Comparison of ENCODE assay signal across 11 cellular contexts in the genomic region with DNA sequence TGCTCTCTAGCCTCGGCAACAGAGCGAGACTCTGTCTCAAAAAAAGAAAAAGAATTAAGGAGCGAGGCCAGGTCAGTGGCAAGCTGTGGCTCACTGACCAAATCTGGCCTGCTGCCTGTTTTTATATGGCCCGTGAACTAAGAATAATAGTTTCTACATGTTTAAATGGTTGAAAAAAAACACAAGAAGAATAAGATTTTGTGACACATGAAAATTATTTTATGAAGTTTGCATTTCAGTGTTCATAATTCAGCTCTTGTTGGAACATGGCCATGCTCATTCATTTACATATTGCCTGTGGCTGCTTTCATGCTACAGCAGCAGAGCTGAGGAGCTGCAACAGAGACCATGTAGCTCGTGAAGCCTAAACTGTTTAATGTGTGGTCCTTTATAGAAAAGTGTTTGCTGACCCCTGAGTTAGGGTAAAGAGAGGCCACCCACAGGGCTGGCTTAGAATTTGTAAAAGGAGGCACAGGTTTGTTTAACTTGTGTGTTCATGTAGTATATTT. TPM values are rescaled to one million over a fixed set of nuclear protein-coding genes. Genes with fewer than 3 reads are reported as not detected.
DNase-seq lines count a peak whose midpoint lies in the region; ATAC-seq and TF ChIP-seq lines count a peak whose summit lies in the region.
"Had no signal": no experiment of that assay in that cellular context is flagged by ENCODE, and none has a peak within 500 bp of the region (broad histone marks: within the 10 kb centered on the region; RNA-seq: fewer than 3 reads in every experiment).

No MANE protein-coding gene starts in this region.

- H3K4me2 ChIP-seq in PC-3 (ENCODE audit: low read length) (no peak overlapping the region), hepatocyte (peak overlapping the region; percentile 22)

- no peak for ATAC-seq in PC-3

- CTCF ChIA-PET in PC-3 (lab: Charles Lee): no interaction called here

- peaks cover 63% of the 10 kb centered on the region for H3K4me1 Mint-ChIP-seq in activated naive CD4-positive, alpha-beta T cell treated with anti-CD3 and anti-CD28 coated beads, Interleukin-2, amount 50 U/mL, for 24 hours
- peaks cover 32% of the 10 kb centered on the region for H3K4me1 Mint-ChIP-seq in type B pancreatic cell (ENCODE audit: unreplicated experiment)

- no peak overlapping the region for H2AFZ ChIP-seq in PC-3 (ENCODE audit: low read length)
- H2AFZ ChIP-seq in hepatocyte: no peak overlapping the region

- TF ChIP-seq CTCF in PC-3 (conservative IDR thresholded peaks at IDR 0.05; ENCODE audit: low read depth, low read length) (no peak), hepatocyte (IDR thresholded peaks at IDR 0.05; ENCODE audit: poor library complexity) (no peak), type B pancreatic cell (conservative IDR thresholded peaks at IDR 0.05) (no peak)

- peaks cover 9% of the 10 kb centered on the region for H3F3A ChIP-seq in PC-3 (ENCODE audit: low read length, unreplicated experiment)

- H3K9me2 ChIP-seq in PC-3 (replicated peaks; ENCODE audit: low read length) (no peaks in the 10 kb centered on the region), hepatocyte (replicated peaks; ENCODE audit: insufficient read depth) (no peaks in the 10 kb centered on the region)

- peaks cover 25% of the 10 kb centered on the region for H3K36me3 Mint-ChIP-seq in activated naive CD4-positive, alpha-beta T cell treated with anti-CD3 and anti-CD28 coated beads, Interleukin-2, amount 50 U/mL, for 24 hours
- peaks cover 7% of the 10 kb centered on the region for H3K36me3 Mint-ChIP-seq in type B pancreatic cell

- H3K9ac ChIP-seq in PC-3 (ENCODE audit: low read length): no peak overlapping the region; the same call in 1 of the 2 replicates

- DNase-seq in activated naive CD4-positive, alpha-beta T cell (lab: John Stamatoyannopoulos, UW): no peak
- DNase-seq in PC-3 (no peak), hepatocyte (ENCODE audit: low spot score) (no peak), type B pancreatic cell (ENCODE audit: extremely low spot score, unreplicated experiment) (no peak), H7 (no peak), GM19240 (ENCODE audit: insufficient read length, low spot score) (no peak), NCI-H1694 treated with DMSO at 0.1 percent for 48 hours (lab: John Stamatoyannopoulos, UW) (no peak)
- DNase-seq: DND-41 had no signal

- H3K27ac Mint-ChIP-seq in activated naive CD4-positive, alpha-beta T cell treated with anti-CD3 and anti-CD28 coated beads, Interleukin-2, amount 50 U/mL, for 24 hours: peak overlapping the region; percentile 30
- peak overlapping the region; percentile 77 for H3K27ac Mint-ChIP-seq in type B pancreatic cell
- H3K27ac Mint-ChIP-seq: T-helper 1 cell treated with Interleukin-12 subunit alpha and Interleukin-12 subunit beta and Interleukin-4 antibody, amounts not matched to agents 30 μg/mL and 1 μg/mL, for 36 hours had no signal

- intact Hi-C loops in PC-3 (cut with micrococcal nuclease): loop anchor here (2.0 to 5.0 kb wide), 2 partner anchors 60 to 111 kb away; a partner anchor contains a TSS

- no peak overlapping the region for H3K4me3 ChIP-seq in PC-3 (ENCODE audit: low read length)
- H3K4me3 ChIP-seq in hepatocyte: no peak overlapping the region
- H3K4me3 ChIP-seq in H7 (ENCODE audit: insufficient read depth, low read depth, low read length): no peak overlapping the region
- H3K4me3 ChIP-seq: mucosa of descending colon had no signal

- H3K27me3 Mint-ChIP-seq in activated naive CD4-positive, alpha-beta T cell treated with anti-CD3 and anti-CD28 coated beads, Interleukin-2, amount 50 U/mL, for 24 hours: no peaks in the 10 kb centered on the region
- no peaks in the 10 kb centered on the region for H3K27me3 Mint-ChIP-seq in type B pancreatic cell

- H3K27me3 ChIP-seq in PC-3 (ENCODE audit: low read length) (no peaks in the 10 kb centered on the region), hepatocyte (no peaks in the 10 kb centered on the region), H7 (ENCODE audit: control insufficient read depth, insufficient read depth, low read length) (no peaks in the 10 kb centered on the region)

- H3K27ac ChIP-seq in PC-3 (ENCODE audit: low read length): peak overlapping the region; percentile 89
- peak overlapping the region; percentile 77 for H3K27ac ChIP-seq in hepatocyte

- H4K20me1 ChIP-seq in PC-3 (ENCODE audit: low read length) (no peaks in the 10 kb centered on the region), hepatocyte (ENCODE audit: insufficient read depth, poor library complexity, severe bottlenecking) (no peaks in the 10 kb centered on the region)

- H3K4me3 Mint-ChIP-seq in activated naive CD4-positive, alpha-beta T cell treated with anti-CD3 and anti-CD28 coated beads, Interleukin-2, amount 50 U/mL, for 24 hours: no peak overlapping the region
- H3K4me3 Mint-ChIP-seq in type B pancreatic cell: no peak overlapping the region
- H3K4me3 Mint-ChIP-seq: T-helper 1 cell treated with Interleukin-12 subunit alpha and Interleukin-12 subunit beta and Interleukin-4 antibody, amounts not matched to agents 30 μg/mL and 1 μg/mL, for 36 hours had no signal

- POLR2A ChIA-PET in PC-3 (lab: Charles Lee; ENCODE audit: unreplicated experiment): no interaction called here

- no TSS peak for BruUV-seq in PC-3 (replicated peaks; lab: Mats Ljungman, UMichigan)

- 75% methylated on average over 5 of the region's 5 CpGs for WGBS in hepatocyte (ENCODE audit: low lambda C conversion rate, missing lambda C conversion rate)

- H3K79me2 ChIP-seq in PC-3 (ENCODE audit: low read length) (no peaks in the 10 kb centered on the region), hepatocyte (no peaks in the 10 kb centered on the region)

- H3K36me3 ChIP-seq in PC-3 (ENCODE audit: low read depth, low read length): no peaks in the 10 kb centered on the region
- H3K36me3 ChIP-seq in hepatocyte (replicated peaks; ENCODE audit: insufficient read depth, low read depth): no peaks in the 10 kb centered on the region
- H3K36me3 ChIP-seq in H7 (replicated peaks; ENCODE audit: control insufficient read depth, insufficient read depth, low read length): no peaks in the 10 kb centered on the region

- peaks cover 40% of the 10 kb centered on the region for H3K4me1 ChIP-seq in PC-3 (ENCODE audit: insufficient read depth, low read length)
- peaks cover 37% of the 10 kb centered on the region for H3K4me1 ChIP-seq in hepatocyte (ENCODE audit: insufficient read depth)

- no peaks in the 10 kb centered on the region for H3K9me3 Mint-ChIP-seq in activated naive CD4-positive, alpha-beta T cell treated with anti-CD3 and anti-CD28 coated beads, Interleukin-2, amount 50 U/mL, for 24 hours
- H3K9me3 Mint-ChIP-seq in type B pancreatic cell: peaks cover 5% of the 10 kb centered on the region

- H3K9me3 ChIP-seq in PC-3 (ENCODE audit: low read length) (no peaks in the 10 kb centered on the region), hepatocyte (ENCODE audit: low read depth) (no peaks in the 10 kb centered on the region)
- H3K9me3 ChIP-seq: mucosa of descending colon had no signal

RNA-seq across cellular contexts. Expression of a gene that starts 59.5 kb away (rescaled TPM):
- total RNA-seq in PC-3 (2014; rRNA removed): 20.9 and 23.0 TPM in 2 replicates
- total RNA-seq in hepatocyte: 15.9 and 17.9 TPM in 2 replicates
- 5.2 and 9.7 TPM in 2 replicates for polyA plus RNA-seq in hepatocyte
- 15.2 and 21.8 TPM in 2 replicates for total RNA-seq in type B pancreatic cell (ENCODE audit: low replicate concordance)
- total RNA-seq in H7 (2014; rRNA removed; shearing (Covaris generic)): 0.63 and 1.6 TPM in 2 replicates
